In the genomic region with DNA sequence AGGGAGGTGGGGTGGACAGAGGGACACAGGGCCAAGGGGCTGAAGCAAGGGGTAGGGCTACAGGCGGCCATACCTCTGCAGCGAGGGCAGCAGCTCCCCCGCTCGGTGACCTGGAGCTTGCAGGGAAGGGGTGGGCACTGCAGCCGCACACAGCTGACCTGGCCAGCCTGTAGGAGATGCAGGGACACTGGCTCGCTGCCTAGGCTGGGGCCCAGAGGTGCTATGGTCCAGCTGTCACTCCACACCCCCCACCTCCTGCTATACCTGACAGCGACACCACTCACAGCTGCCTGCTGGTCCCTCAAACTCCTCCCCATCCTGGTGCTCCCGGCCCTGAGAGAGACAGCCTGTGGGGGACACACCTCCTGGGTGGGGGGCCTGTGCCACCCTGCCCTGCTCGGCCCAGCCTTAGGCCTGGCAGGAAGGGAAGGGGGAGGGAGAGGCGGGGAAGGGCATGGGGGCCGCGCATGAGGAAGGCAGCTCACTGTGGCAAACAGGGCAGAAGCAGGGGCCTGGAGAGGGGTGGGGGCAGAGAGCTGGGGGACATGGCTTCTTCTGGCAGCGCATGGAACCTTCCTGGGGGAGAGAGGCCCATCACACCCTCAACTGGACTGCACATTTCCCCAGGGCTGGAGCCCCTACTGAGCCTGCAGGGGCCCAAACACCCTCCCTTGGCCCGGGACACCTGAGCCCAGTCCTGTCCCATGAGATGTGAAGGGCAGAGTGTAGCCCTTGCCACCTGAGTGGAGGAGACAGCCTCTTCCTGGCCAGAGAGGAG, we compare ENCODE assay signal across 21 cellular contexts. TPM values are rescaled to one million over a fixed set of nuclear protein-coding genes. Genes with fewer than 3 reads are reported as not detected.
DNase-seq lines count a peak whose midpoint lies in the region; ATAC-seq, FAIRE-seq and TF ChIP-seq lines count a peak whose summit lies in the region.
"Had no signal": no experiment of that assay in that cellular context is flagged by ENCODE, and none has a peak within 500 bp of the region (broad histone marks: within the 10 kb centered on the region; RNA-seq: fewer than 3 reads in every experiment).

No MANE protein-coding gene starts in this region.

- no peaks in the 10 kb centered on the region for H3K9me3 ChIP-seq in HepG2 (ENCODE audit: low read length)
- H3K9me3 ChIP-seq: MG63 had no signal

- H3K27me3 Mint-ChIP-seq in natural killer cell treated with Interleukin-12 subunit alpha and Interleukin-12 subunit beta and Interleukin-15 and Interleukin-18, amount 100 ng/mL, for 72 hours = peaks cover 6 to 11% of the 10 kb centered on the region in 2 donors
- H3K27me3 Mint-ChIP-seq in natural killer cell (ENCODE audit: low read depth in 2 of 2) = peaks cover 0 to 6% of the 10 kb centered on the region in 2 donors
- peaks cover 4% of the 10 kb centered on the region; the same call in 1 of the 2 replicates for H3K27me3 Mint-ChIP-seq in WTC11 (ENCODE audit: low read depth)

- H3K9ac ChIP-seq in HepG2 (ENCODE audit: insufficient read depth, low read depth, low read length) = no peak overlapping the region

- in situ Hi-C loops in HepG2 (cut with HindIII; ENCODE audit: extremely low pct_ligation_motif_present, low pct_unique_long_range_greater_than_20kb) = loop anchor here (25.0 kb wide), 1 partner anchor 449 kb away; no protein-coding TSS in a partner anchor

- FAIRE-seq in HepG2 (lab: Jason Lieb, UNC) = no peak

- intact Hi-C loops in natural killer cell (cut with micrococcal nuclease) (no loop called here), HepG2 (cut with micrococcal nuclease; ENCODE audit: unreplicated experiment) (no loop called here)

- H3K4me3 Mint-ChIP-seq in natural killer cell treated with Interleukin-12 subunit alpha and Interleukin-12 subunit beta and Interleukin-15 and Interleukin-18, amount 100 ng/mL, for 72 hours = no peak overlapping the region
- H3K4me3 Mint-ChIP-seq in natural killer cell (no peak overlapping the region), WTC11 (no peak overlapping the region)
- H3K4me3 Mint-ChIP-seq: HFFc6 had no signal

- TF ChIP-seq CTCF in natural killer cell (IDR thresholded peaks at IDR 0.05) (no peak), WTC11 (IDR thresholded peaks at IDR 0.05) (no peak), HepG2 (CRISPR knock-in tag; IDR thresholded peaks at IDR 0.05) (peak; percentile 70)

- no peaks in the 10 kb centered on the region for H3K4me1 Mint-ChIP-seq in natural killer cell treated with Interleukin-12 subunit alpha and Interleukin-12 subunit beta and Interleukin-15 and Interleukin-18, amount 100 ng/mL, for 72 hours (ENCODE audit: low read depth in 2 of 2)
- H3K4me1 Mint-ChIP-seq in natural killer cell = no peaks in the 10 kb centered on the region
- peaks cover 5% of the 10 kb centered on the region; the same call in 1 of the 2 replicates for H3K4me1 Mint-ChIP-seq in WTC11

- POLR2A ChIA-PET in WTC11 (lab: Charles Lee) = no interaction called here
- POLR2A ChIA-PET in HepG2 (lab: Yijun Ruan, JAX) = interaction anchor here (1.3 kb wide), 1 partner anchor 23 kb away, joined by 3 read pairs; the partner anchor contains the start of gene ATP6V1F

- DNase-seq in natural killer cell treated with Interleukin-12 subunit alpha and Interleukin-12 subunit beta and Interleukin-15 and Interleukin-18, amount 100 ng/mL, for 72 hours (ENCODE audit: low spot score) = peak; percentile 42
- DNase-seq in natural killer cell (no peak), WTC11 (ENCODE audit: low spot score) (no peak), HepG2 (ENCODE audit: low spot score) (no peak)
- no peak for DNase-seq in activated naive CD4-positive, alpha-beta T cell (lab: John Stamatoyannopoulos, UW)
- DNase-seq: ACHN, AML-193, COR-L47, DMS153, HFFc6, Karpas-422, MG63, NCI-H1092, NCI-H1694, NCI-H2107, NCI-H345, NCI-H526, PC-3 had no signal

- WGBS in HepG2 (ENCODE audit: low lambda C conversion rate) = 6% methylated on average over 3 of the region's 14 CpGs

- TF ChIP-seq EP300 in HepG2 (IDR thresholded peaks at IDR 0.05; ENCODE audit: low read depth in 2 of 2, low read length in 2 of 2) (no peak), HepG2 (CRISPR knock-in tag; IDR thresholded peaks at IDR 0.05; ENCODE audit: borderline replicate concordance) (no peak)

- H3K36me3 Mint-ChIP-seq in natural killer cell treated with Interleukin-12 subunit alpha and Interleukin-12 subunit beta and Interleukin-15 and Interleukin-18, amount 100 ng/mL, for 72 hours = no peaks in the 10 kb centered on the region
- H3K36me3 Mint-ChIP-seq in natural killer cell (no peaks in the 10 kb centered on the region), WTC11 (no peaks in the 10 kb centered on the region)

- no peaks in the 10 kb centered on the region for H3K79me2 ChIP-seq in HepG2 (ENCODE audit: insufficient read depth, low read length)

- peaks cover 38% of the 10 kb centered on the region for H3K4me1 ChIP-seq in HepG2 (ENCODE audit: insufficient read depth, low read length)

- no peak for TF ChIP-seq POLR2A in HepG2 (IDR thresholded peaks at IDR 0.05; ENCODE audit: insufficient read depth in 1 of 2, low read depth in 2 of 2, low read length in 2 of 2)

- no peak for ATAC-seq in natural killer cell treated with Interleukin-12 subunit alpha and Interleukin-12 subunit beta and Interleukin-15 and Interleukin-18, amount 100 ng/mL, for 72 hours
- ATAC-seq in natural killer cell (no peak), WTC11 (no peak; the same call in 1 of the 2 replicates), HepG2 (peak; percentile 81), HG02884 (IDR thresholded peaks at IDR 0.05; ENCODE audit: unreplicated experiment) (no peak), GM21717 (IDR thresholded peaks at IDR 0.05; ENCODE audit: unreplicated experiment) (no peak)
- ATAC-seq: PC-3 had no signal

- no TSS peak for BruUV-seq in HepG2 (replicated peaks; lab: Mats Ljungman, UMichigan)

- CTCF ChIA-PET in WTC11 (lab: Charles Lee) = interaction anchor here (0.6 to 4.7 kb wide), 13 partner anchors 19 to 264 kb away, joined by 3 to 65 read pairs (median 4); partner anchors contain the start of genes ATP6V1F and KCP
- CTCF ChIA-PET in HepG2 (lab: Yijun Ruan, JAX; ENCODE audit: low intra/inter-chr PET ratio, low total read pairs) = no interaction called here

- no peaks in the 10 kb centered on the region for H4K20me1 ChIP-seq in HepG2 (ENCODE audit: insufficient read depth, low read length)

- H3K27ac Mint-ChIP-seq in natural killer cell treated with Interleukin-12 subunit alpha and Interleukin-12 subunit beta and Interleukin-15 and Interleukin-18, amount 100 ng/mL, for 72 hours = no peak overlapping the region
- no peak overlapping the region for H3K27ac Mint-ChIP-seq in natural killer cell
- H3K27ac Mint-ChIP-seq in WTC11 = no peak overlapping the region
- H3K27ac Mint-ChIP-seq: HFFc6 had no signal

- peak overlapping the region; percentile 43 for H3K4me2 ChIP-seq in HepG2 (ENCODE audit: low read depth, low read length)

- H3K27me3 ChIP-seq in HepG2 (ENCODE audit: control insufficient read depth in 1 of 2, insufficient read depth in 2 of 2, low read length in 2 of 2) = peaks cover 0 to 20% of the 10 kb centered on the region in 2 experiments; a peak in 3 of 5 replicates
- H3K27me3 ChIP-seq: MG63 had no signal

- no peak for TF ChIP-seq RAD21 in HepG2 (CRISPR knock-in tag; IDR thresholded peaks at IDR 0.05)

- no peak overlapping the region for H2AFZ ChIP-seq in HepG2 (ENCODE audit: low read length)

- H3K9me3 Mint-ChIP-seq in natural killer cell treated with Interleukin-12 subunit alpha and Interleukin-12 subunit beta and Interleukin-15 and Interleukin-18, amount 100 ng/mL, for 72 hours = no peaks in the 10 kb centered on the region
- no peaks in the 10 kb centered on the region for H3K9me3 Mint-ChIP-seq in natural killer cell
- peaks cover 4% of the 10 kb centered on the region; the same call in 1 of the 2 replicates for H3K9me3 Mint-ChIP-seq in WTC11
- H3K9me3 Mint-ChIP-seq: HFFc6 had no signal

- peak overlapping the region in 1 of 3 experiments; percentile 47; a peak in 1 of 6 replicates for H3K4me3 ChIP-seq in HepG2 (replicated peaks in 1 of 3; ENCODE audit: insufficient read depth in 1 of 3, low read depth in 2 of 3, low read length in 3 of 3)
- H3K4me3 ChIP-seq: MG63 had no signal

- no peak overlapping the region for H3K27ac ChIP-seq in HepG2 (ENCODE audit: extremely low read length, insufficient read depth, low read length)

- no peaks in the 10 kb centered on the region for H3K36me3 ChIP-seq in HepG2 (replicated peaks in 1 of 2; ENCODE audit: control insufficient read depth in 1 of 2, insufficient read depth in 2 of 2, low read length in 2 of 2)
- H3K36me3 ChIP-seq: MG63 had no signal

RNA-seq across cellular contexts. Expression of gene ATP6V1F, which starts 23.9 kb away (rescaled TPM):
- 100 to 1,000 TPM; 115 to 145 TPM for total RNA-seq in natural killer cell treated with Interleukin-12 subunit alpha and Interleukin-12 subunit beta and Interleukin-15 and Interleukin-18, amount 100 ng/mL, for 72 hours
- 10 to 100 TPM; 82.9 to 98.0 (median 94.3) TPM for total RNA-seq in natural killer cell
- total RNA-seq in WTC11 (2021) = 117 to 121 TPM (median 120 TPM) in 3 replicates
- total RNA-seq in HepG2 (2016; rRNA removed; fragmentation: Illumina TruSeq; extraction: Trizol) = 87.2 and 107 TPM in 2 replicates
- total RNA-seq in HepG2 (2016; cell fraction: cytosol; rRNA removed; fragmentation: Illumina TruSeq; extraction: Trizol; ENCODE audit: low read depth) = 91.7 and 127 TPM in 2 replicates
- total RNA-seq in HepG2 (2016; cell fraction: insoluble cytoplasmic fraction; rRNA removed; fragmentation: Illumina TruSeq; extraction: Trizol) = 86.6 and 128 TPM in 2 replicates
- 87.9 and 101 TPM in 2 replicates for total RNA-seq in HepG2 (2016; cell fraction: membrane; rRNA removed; fragmentation: Illumina TruSeq; extraction: Trizol)
- 29.8 and 31.5 TPM in 2 replicates for total RNA-seq in HepG2 (2016; cell fraction: nucleus; rRNA removed; fragmentation: Illumina TruSeq; extraction: Trizol)
- 132 and 144 TPM in 2 replicates for polyA plus RNA-seq in HepG2 (2011; rRNA removed)
- polyA plus RNA-seq in HepG2 (2011; cell fraction: cytosol; rRNA removed) = 149 and 216 TPM in 2 replicates
- polyA plus RNA-seq in HepG2 (2011; cell fraction: nucleus; rRNA removed) = 54.3 and 63.6 TPM in 2 replicates
- 127 and 131 TPM in 2 replicates for polyA plus RNA-seq in HepG2 (2012)
- polyA plus RNA-seq in HepG2 (2016; cell fraction: cytosol; fragmentation: Illumina TruSeq; extraction: Trizol; ENCODE audit: low read depth) = 134 and 154 TPM in 2 replicates
- polyA plus RNA-seq in HepG2 (2016; cell fraction: insoluble cytoplasmic fraction; fragmentation: Illumina TruSeq; extraction: Trizol; ENCODE audit: low read depth) = 186 and 188 TPM in 2 replicates
- 130 and 137 TPM in 2 replicates for polyA plus RNA-seq in HepG2 (2016; cell fraction: membrane; fragmentation: Illumina TruSeq; extraction: Trizol; ENCODE audit: low read depth)
- polyA plus RNA-seq in HepG2 (2016; cell fraction: nucleus; fragmentation: Illumina TruSeq; extraction: Trizol; ENCODE audit: insufficient read depth, low read depth) = 74.2 and 75.8 TPM in 2 replicates
- 39.4 and 64.2 TPM in 2 replicates for polyA minus RNA-seq in HepG2 (2011; rRNA and poly(A)+ RNA removed; ENCODE audit: low replicate concordance)
- 18.0 and 20.1 TPM in 2 replicates for polyA minus RNA-seq in HepG2 (2011; cell fraction: cytosol; rRNA and poly(A)+ RNA removed)
- 9.9 and 10.6 TPM in 2 replicates for polyA minus RNA-seq in HepG2 (2011; cell fraction: nucleus; rRNA and poly(A)+ RNA removed)

RNA-seq across cellular contexts. Expression of gene KCP, which starts 23.9 kb away (rescaled TPM):
- 1 to 10 TPM in 1 of 2 donors, under 1 TPM in 1; 0.17 to 1.1 TPM for total RNA-seq in natural killer cell treated with Interleukin-12 subunit alpha and Interleukin-12 subunit beta and Interleukin-15 and Interleukin-18, amount 100 ng/mL, for 72 hours
- total RNA-seq in natural killer cell = under 1 TPM in 2 of 3 donors, not detected in 1; 0.49 to 0.95 TPM
- total RNA-seq in WTC11 (2021) = 2.5 to 2.9 TPM (median 2.7 TPM) in 3 replicates
- 0.22 and 1.0 TPM in 2 replicates for total RNA-seq in HepG2 (2016; rRNA removed; fragmentation: Illumina TruSeq; extraction: Trizol)
- total RNA-seq in HepG2 (2016; cell fraction: cytosol; rRNA removed; fragmentation: Illumina TruSeq; extraction: Trizol; ENCODE audit: low read depth) = 0.26 and 0.51 TPM in 2 replicates
- 0.37 and 1.2 TPM in 2 replicates for total RNA-seq in HepG2 (2016; cell fraction: insoluble cytoplasmic fraction; rRNA removed; fragmentation: Illumina TruSeq; extraction: Trizol)
- 0.28 and 0.48 TPM in 2 replicates for total RNA-seq in HepG2 (2016; cell fraction: membrane; rRNA removed; fragmentation: Illumina TruSeq; extraction: Trizol)
- total RNA-seq in HepG2 (2016; cell fraction: nucleus; rRNA removed; fragmentation: Illumina TruSeq; extraction: Trizol) = 1.3 and 2.0 TPM in 2 replicates
- 0.37 and 0.46 TPM in 2 replicates for polyA plus RNA-seq in HepG2 (2011; rRNA removed)
- polyA plus RNA-seq in HepG2 (2011; cell fraction: cytosol; rRNA removed) = 0.12 and 0.31 TPM in 2 replicates
- polyA plus RNA-seq in HepG2 (2011; cell fraction: nucleus; rRNA removed) = 6.6 and 8.0 TPM in 2 replicates
- polyA plus RNA-seq in HepG2 (2012) = 0.28 TPM in 2 replicates
- polyA plus RNA-seq in HepG2 (2016; cell fraction: cytosol; fragmentation: Illumina TruSeq; extraction: Trizol; ENCODE audit: low read depth) = 0.09 and 0.12 TPM in 2 replicates
- 0.17 and 0.24 TPM in 2 replicates for polyA plus RNA-seq in HepG2 (2016; cell fraction: insoluble cytoplasmic fraction; fragmentation: Illumina TruSeq; extraction: Trizol; ENCODE audit: low read depth)
- polyA plus RNA-seq in HepG2 (2016; cell fraction: membrane; fragmentation: Illumina TruSeq; extraction: Trizol; ENCODE audit: low read depth) = 0.20 and 0.23 TPM in 2 replicates
- 2.1 and 3.1 TPM in 2 replicates for polyA plus RNA-seq in HepG2 (2016; cell fraction: nucleus; fragmentation: Illumina TruSeq; extraction: Trizol; ENCODE audit: insufficient read depth, low read depth)
- polyA minus RNA-seq in HepG2 (2011; rRNA and poly(A)+ RNA removed; ENCODE audit: low replicate concordance) = 0.07 and 0.58 TPM in 2 replicates
- not detected in 2 replicates for polyA minus RNA-seq in HepG2 (2011; cell fraction: cytosol; rRNA and poly(A)+ RNA removed)
- 1.1 and 1.4 TPM in 2 replicates for polyA minus RNA-seq in HepG2 (2011; cell fraction: nucleus; rRNA and poly(A)+ RNA removed)
- total RNA-seq: H4 had no signal

RNA-seq across cellular contexts. Expression of gene IRF5, which starts 51.1 kb away (rescaled TPM):
- total RNA-seq in natural killer cell treated with Interleukin-12 subunit alpha and Interleukin-12 subunit beta and Interleukin-15 and Interleukin-18, amount 100 ng/mL, for 72 hours = 10 to 100 TPM; 26.5 to 43.4 TPM
- total RNA-seq in natural killer cell (10 to 100 TPM; 13.0 to 20.2 (median 19.5) TPM), WTC11 (2021) (0.66 to 0.71 TPM (median 0.69 TPM) in 3 replicates), HepG2 (2016; rRNA removed; fragmentation: Illumina TruSeq; extraction: Trizol) (2.0 and 2.9 TPM in 2 replicates)
- 1.1 and 1.9 TPM in 2 replicates for total RNA-seq in HepG2 (2016; cell fraction: cytosol; rRNA removed; fragmentation: Illumina TruSeq; extraction: Trizol; ENCODE audit: low read depth)
- 1.9 and 3.1 TPM in 2 replicates for total RNA-seq in HepG2 (2016; cell fraction: insoluble cytoplasmic fraction; rRNA removed; fragmentation: Illumina TruSeq; extraction: Trizol)
- 2.0 and 3.2 TPM in 2 replicates for total RNA-seq in HepG2 (2016; cell fraction: membrane; rRNA removed; fragmentation: Illumina TruSeq; extraction: Trizol)
- total RNA-seq in HepG2 (2016; cell fraction: nucleus; rRNA removed; fragmentation: Illumina TruSeq; extraction: Trizol) = 2.9 and 3.4 TPM in 2 replicates
- polyA plus RNA-seq in HepG2 (2011; rRNA removed) = 2.0 and 2.4 TPM in 2 replicates
- polyA plus RNA-seq in HepG2 (2011; cell fraction: cytosol; rRNA removed) = 1.2 and 1.5 TPM in 2 replicates
- 9.9 and 12.9 TPM in 2 replicates for polyA plus RNA-seq in HepG2 (2011; cell fraction: nucleus; rRNA removed)
- polyA plus RNA-seq in HepG2 (2012) = 0.66 and 0.88 TPM in 2 replicates
- 1.1 TPM in 2 replicates for polyA plus RNA-seq in HepG2 (2016; cell fraction: cytosol; fragmentation: Illumina TruSeq; extraction: Trizol; ENCODE audit: low read depth)
- polyA plus RNA-seq in HepG2 (2016; cell fraction: insoluble cytoplasmic fraction; fragmentation: Illumina TruSeq; extraction: Trizol; ENCODE audit: low read depth) = 2.0 and 3.3 TPM in 2 replicates
- polyA plus RNA-seq in HepG2 (2016; cell fraction: membrane; fragmentation: Illumina TruSeq; extraction: Trizol; ENCODE audit: low read depth) = 1.5 and 2.4 TPM in 2 replicates
- polyA plus RNA-seq in HepG2 (2016; cell fraction: nucleus; fragmentation: Illumina TruSeq; extraction: Trizol; ENCODE audit: insufficient read depth, low read depth) = 9.3 and 11.8 TPM in 2 replicates
- polyA minus RNA-seq in HepG2 (2011; rRNA and poly(A)+ RNA removed; ENCODE audit: low replicate concordance) = 0.61 and 1.8 TPM in 2 replicates
- 0.79 and 1.8 TPM in 2 replicates for polyA minus RNA-seq in HepG2 (2011; cell fraction: cytosol; rRNA and poly(A)+ RNA removed)
- 0.52 and 1.1 TPM in 2 replicates for polyA minus RNA-seq in HepG2 (2011; cell fraction: nucleus; rRNA and poly(A)+ RNA removed)

RNA-seq across cellular contexts. Expression of gene FLNC, which starts 56.4 kb away (rescaled TPM):
- not detected for total RNA-seq in natural killer cell treated with Interleukin-12 subunit alpha and Interleukin-12 subunit beta and Interleukin-15 and Interleukin-18, amount 100 ng/mL, for 72 hours
- total RNA-seq in natural killer cell (under 1 TPM in 2 of 3 donors, not detected in 1; 0.05 to 0.25 TPM), WTC11 (2021) (6.3 to 8.0 TPM (median 6.8 TPM) in 3 replicates), HepG2 (2016; rRNA removed; fragmentation: Illumina TruSeq; extraction: Trizol) (0.01 and 0.02 TPM in 2 replicates)
- total RNA-seq in HepG2 (2016; cell fraction: cytosol; rRNA removed; fragmentation: Illumina TruSeq; extraction: Trizol; ENCODE audit: low read depth) = not detected in 2 replicates
- total RNA-seq in HepG2 (2016; cell fraction: insoluble cytoplasmic fraction; rRNA removed; fragmentation: Illumina TruSeq; extraction: Trizol) = under 0.01 TPM in 1 of 2 replicates, not detected in the other
- not detected in 2 replicates for total RNA-seq in HepG2 (2016; cell fraction: membrane; rRNA removed; fragmentation: Illumina TruSeq; extraction: Trizol)
- total RNA-seq in HepG2 (2016; cell fraction: nucleus; rRNA removed; fragmentation: Illumina TruSeq; extraction: Trizol) = 0.06 TPM in 1 of 2 replicates, not detected in the other
- polyA plus RNA-seq in HepG2 (2011; rRNA removed) = 0.01 TPM in 1 of 2 replicates, not detected in the other
- 0.01 TPM in 2 replicates for polyA plus RNA-seq in HepG2 (2011; cell fraction: cytosol; rRNA removed)
- 0.02 and 0.05 TPM in 2 replicates for polyA plus RNA-seq in HepG2 (2011; cell fraction: nucleus; rRNA removed)
- 0.01 TPM in 1 of 2 replicates, not detected in the other for polyA plus RNA-seq in HepG2 (2012)
- polyA plus RNA-seq in HepG2 (2016; cell fraction: cytosol; fragmentation: Illumina TruSeq; extraction: Trizol; ENCODE audit: low read depth) = not detected in 2 replicates
- not detected in 2 replicates for polyA plus RNA-seq in HepG2 (2016; cell fraction: insoluble cytoplasmic fraction; fragmentation: Illumina TruSeq; extraction: Trizol; ENCODE audit: low read depth)
- polyA plus RNA-seq in HepG2 (2016; cell fraction: membrane; fragmentation: Illumina TruSeq; extraction: Trizol; ENCODE audit: low read depth) = not detected in 2 replicates
- not detected in 2 replicates for polyA plus RNA-seq in HepG2 (2016; cell fraction: nucleus; fragmentation: Illumina TruSeq; extraction: Trizol; ENCODE audit: insufficient read depth, low read depth)
- 0.16 and 0.19 TPM in 2 replicates for polyA minus RNA-seq in HepG2 (2011; rRNA and poly(A)+ RNA removed; ENCODE audit: low replicate concordance)
- 0.09 and 0.10 TPM in 2 replicates for polyA minus RNA-seq in HepG2 (2011; cell fraction: cytosol; rRNA and poly(A)+ RNA removed)
- under 0.01 TPM in 1 of 2 replicates, not detected in the other for polyA minus RNA-seq in HepG2 (2011; cell fraction: nucleus; rRNA and poly(A)+ RNA removed)
